Comparison of ENCODE assay signal across 10 cellular contexts in genomic region chr11:86174101-86175046, GRCh38.
DNase-seq lines count a peak whose midpoint lies in the region; ATAC-seq and TF ChIP-seq lines count a peak whose summit lies in the region.
"Had no signal": no experiment of that assay in that cellular context is flagged by ENCODE, and none has a peak within 500 bp of the region (broad histone marks: within the 10 kb centered on the region; RNA-seq: fewer than 3 reads in every experiment).

No MANE protein-coding gene starts in this region.

- peak overlapping the region; percentile 50 for H3K27ac ChIP-seq in right cardiac atrium (ENCODE audit: low read length)

- DNase-seq in HFF-Myc (ENCODE audit: extremely low read depth, low read depth) (peak; percentile 73), astrocyte of the cerebellum (ENCODE audit: low read depth) (peak; percentile 99), right cardiac atrium (peak; percentile 91 to 95 (median 94)), smooth muscle cell of the brain vasculature (ENCODE audit: low read depth, low spot score) (peak; percentile 76), glutamatergic neuron (no peak), HuH-7.5 (ENCODE audit: low spot score) (no peak)
- DNase-seq: activated naive CD4-positive, alpha-beta T cell treated with anti-CD3 and anti-CD28 coated beads, Interleukin-2, amount 50 U/mL, for 16 hours; NCI-H2029 treated with DMSO at 0.1 percent for 48 hours had no signal

- no peak overlapping the region for H3K27ac Mint-ChIP-seq in glutamatergic neuron (ENCODE audit: unreplicated experiment)

- ATAC-seq in right cardiac atrium: peak; percentile 96 to 97
- ATAC-seq in GM19324 (IDR thresholded peaks at IDR 0.05; ENCODE audit: low FRiP score, unreplicated experiment): no peak
- ATAC-seq in GM18502 (IDR thresholded peaks at IDR 0.05; ENCODE audit: poor library complexity, unreplicated experiment): no peak

- no peaks in the 10 kb centered on the region for H3K27me3 Mint-ChIP-seq in glutamatergic neuron (ENCODE audit: unreplicated experiment)

- no peaks in the 10 kb centered on the region for H3K27me3 ChIP-seq in right cardiac atrium (ENCODE audit: control insufficient read depth, insufficient read depth)

- no peaks in the 10 kb centered on the region for H3K9me3 ChIP-seq in right cardiac atrium (ENCODE audit: control insufficient read depth, low read length)

- H3K36me3 Mint-ChIP-seq in glutamatergic neuron (ENCODE audit: unreplicated experiment): no peaks in the 10 kb centered on the region

- TF ChIP-seq CTCF in HFF-Myc (IDR thresholded peaks at IDR 0.05; ENCODE audit: low read depth, low read length, missing control alignments) (no peak), astrocyte of the cerebellum (IDR thresholded peaks at IDR 0.05; ENCODE audit: low read depth, low read length, missing control alignments) (no peak), glutamatergic neuron (IDR thresholded peaks at IDR 0.05; ENCODE audit: partially characterized antibody, unreplicated experiment) (no peak)

- H3K9me3 Mint-ChIP-seq in glutamatergic neuron (ENCODE audit: unreplicated experiment): no peaks in the 10 kb centered on the region

- in situ Hi-C loops in astrocyte of the cerebellum (cut with HindIII; ENCODE audit: low sequenced_read_pairs): no loop called here

- no peaks in the 10 kb centered on the region for H3K4me1 Mint-ChIP-seq in glutamatergic neuron (ENCODE audit: low read depth, unreplicated experiment)

- WGBS in right cardiac atrium: 26% methylated on average over 8 of the region's 8 CpGs

- no peak overlapping the region for H3K4me3 ChIP-seq in HFF-Myc (replicated peaks; ENCODE audit: low read depth, low read length)
- no peak overlapping the region for H3K4me3 ChIP-seq in astrocyte of the cerebellum (ENCODE audit: low read depth, low read length)
- no peak overlapping the region for H3K4me3 ChIP-seq in right cardiac atrium (ENCODE audit: low read length)

- peaks cover 15% of the 10 kb centered on the region for H3K4me1 ChIP-seq in right cardiac atrium (ENCODE audit: control insufficient read depth, insufficient read depth, low read length)

- no peak overlapping the region for H3K4me3 Mint-ChIP-seq in glutamatergic neuron (ENCODE audit: unreplicated experiment)

- intact Hi-C loops in right cardiac atrium (cut with DNase I): no loop called here

Comparison
In these comparisons a context has a peak if more than half of its experiments do, and no peak if none do; other contexts are left out.
1. DNase-seq: peak in HFF-Myc (single experiment), astrocyte of the cerebellum (single experiment), right cardiac atrium (3 of 3) and smooth muscle cell of the brain vasculature (single experiment); none in glutamatergic neuron (single experiment) and HuH-7.5 (single experiment).
2. ATAC-seq: peak in right cardiac atrium (2 of 2); none in GM19324 (single experiment) and GM18502 (single experiment).